ENCODE assay signal across 8 cellular contexts in the genomic region with DNA sequence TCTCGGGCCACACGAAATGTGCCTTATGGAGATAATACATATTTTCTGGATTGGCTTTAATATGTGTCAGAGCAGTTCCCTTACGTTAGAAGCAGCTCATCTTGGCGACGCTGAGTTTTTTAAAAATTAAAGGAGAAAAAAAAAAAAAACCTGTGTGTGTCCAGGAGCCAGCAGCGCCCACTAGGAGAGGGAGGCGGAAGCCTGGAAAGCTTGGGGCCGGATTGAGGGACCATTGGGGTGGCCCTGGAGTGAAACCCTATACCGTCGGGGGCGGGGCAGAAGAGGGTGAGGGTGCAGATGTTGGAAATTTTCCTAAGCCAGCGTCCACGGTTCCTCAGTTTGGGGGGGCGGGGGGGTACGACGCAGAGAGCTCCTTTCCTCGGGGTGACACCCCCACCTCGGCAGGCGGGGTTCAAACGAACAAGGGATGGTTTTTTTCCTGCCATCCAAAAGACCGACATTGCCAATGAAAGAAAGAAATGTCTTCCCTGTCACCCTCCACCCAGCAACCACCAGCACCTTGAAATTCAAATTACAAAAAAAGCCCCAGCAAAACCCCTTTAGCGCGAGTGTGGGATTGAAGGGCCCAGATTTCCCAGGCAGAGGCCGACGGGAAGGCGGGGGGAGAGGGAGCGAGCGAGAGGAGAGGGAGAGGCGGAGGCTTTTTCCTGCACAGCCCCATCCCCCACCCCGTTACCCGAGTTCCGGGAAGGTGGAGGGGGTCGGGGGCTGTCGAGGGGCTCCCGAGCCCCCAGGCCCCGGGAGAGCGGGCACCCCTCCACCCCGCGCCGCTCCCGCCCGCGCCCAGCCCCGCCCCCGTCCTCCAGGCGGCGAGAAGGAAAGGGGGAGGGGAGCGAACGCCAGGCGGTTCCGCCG. TPM values are rescaled to one million over a fixed set of nuclear protein-coding genes. Genes with fewer than 3 reads are reported as not detected.
DNase-seq lines count a peak whose midpoint lies in the region; TF ChIP-seq lines count a peak whose summit lies in the region.

No MANE protein-coding gene starts in this region.

- no peak for DNase-seq in AG09319 (ENCODE audit: extremely low read depth, low read depth)
- peak; percentile 30 for DNase-seq in GM20000 (ENCODE audit: low spot score)
- DNase-seq in NCI-H524 treated with DMSO at 0.1 percent for 48 hours (lab: John Stamatoyannopoulos, UW) = peak; percentile 9
- DNase-seq in retina = peak; percentile 68
- no peak for DNase-seq in SIG-M5 treated with dmso at 0.1 percent for 504 hours (lab: John Stamatoyannopoulos, UW; ENCODE audit: unreplicated experiment)
- no peak for DNase-seq in central memory CD4-positive, alpha-beta T cell

- no peaks in the 10 kb centered on the region for H3K27me3 Mint-ChIP-seq in brain

- peaks cover 0 to 3% (median 0%) of the 10 kb centered on the region in 5 experiments for H3K9me3 Mint-ChIP-seq in brain

- H3K27ac Mint-ChIP-seq in brain = peak overlapping the region; percentile 90 to 98 (median 93)

- peaks cover 36% of the 10 kb centered on the region for H3K4me1 Mint-ChIP-seq in brain

- peak overlapping the region; percentile 90 to 93 (median 92) for H3K4me3 Mint-ChIP-seq in brain

- H3K4me3 ChIP-seq in iPS-11a (ENCODE audit: low read depth, low read length) = peak overlapping the region; percentile 60

- no peaks in the 10 kb centered on the region for H3K36me3 Mint-ChIP-seq in brain

- TF ChIP-seq CTCF in AG09319 (IDR thresholded peaks at IDR 0.05; ENCODE audit: low read depth, low read length) (peak; percentile 27), GM20000 (IDR thresholded peaks at IDR 0.05; ENCODE audit: extremely low read depth, missing control alignments) (no peak), brain (conservative IDR thresholded peaks at IDR 0.05) (peak; percentile 13 to 34)

RNA-seq across cellular contexts. Expression of a gene that starts 0.9 kb away (rescaled TPM):
- 28.5 TPM for polyA plus RNA-seq in brain (ENCODE audit: insufficient read depth, low read depth, low replicate concordance)

RNA-seq across cellular contexts. Expression of a gene that starts 17.6 kb away (rescaled TPM):
- polyA plus RNA-seq in brain (ENCODE audit: insufficient read depth, low read depth, low replicate concordance) = 35.5 TPM

Comparison
In these comparisons a context has a peak if more than half of its experiments do, and no peak if none do; other contexts are left out.
1. DNase-seq: peak in GM20000 (single experiment), NCI-H524 treated with DMSO at 0.1 percent for 48 hours (single experiment) and retina (single experiment); none in AG09319 (single experiment), SIG-M5 treated with dmso at 0.1 percent for 504 hours (single experiment) and central memory CD4-positive, alpha-beta T cell (single experiment).